Comparison of ENCODE assay signal across 23 cellular contexts in genomic region chr10:11433657-11434056, GRCh38.
"Had no signal": no experiment of that assay in that cellular context is flagged by ENCODE, and none has a peak within 500 bp of the region (broad histone marks: within the 10 kb centered on the region; RNA-seq: fewer than 3 reads in every experiment).

No MANE protein-coding gene starts in this region.

- H3K36me3 ChIP-seq: left ventricle myocardium inferior, prostate gland, right lobe of liver, suprapubic skin, thyroid gland, upper lobe of right lung, vagina had no signal

- H3K27me3 ChIP-seq: hepatocyte, right lobe of liver, thyroid gland, upper lobe of right lung, vagina had no signal

- H3K9me3 ChIP-seq: prostate gland, right lobe of liver, thyroid gland, upper lobe of right lung, vagina had no signal

- H3K27ac ChIP-seq: hepatocyte, left ventricle myocardium inferior, parathyroid adenoma, prostate gland, right lobe of liver, suprapubic skin, thyroid gland, upper lobe of right lung, vagina had no signal

- H3K4me1 ChIP-seq: left ventricle myocardium inferior, parathyroid adenoma, prostate gland, right lobe of liver, suprapubic skin, thyroid gland, upper lobe of right lung had no signal

- H3K9me3 Mint-ChIP-seq: natural killer cell treated with Interleukin-12 subunit alpha and Interleukin-12 subunit beta and Interleukin-15 and Interleukin-18, amount 100 ng/mL, for 72 hours had no signal

- FAIRE-seq: kidney had no signal

- H3K79me2 ChIP-seq: hepatocyte, parathyroid adenoma had no signal

- H3K4me2 ChIP-seq: hepatocyte had no signal

- H3K9ac ChIP-seq: parathyroid adenoma had no signal

- H2AFZ ChIP-seq: hepatocyte, parathyroid adenoma had no signal

- ATAC-seq: left cardiac atrium; natural killer cell treated with Interleukin-12 subunit alpha and Interleukin-12 subunit beta and Interleukin-15 and Interleukin-18, amount 100 ng/mL, for 72 hours; stimulated activated effector memory CD8-positive, alpha-beta T cell treated with anti-CD3 and anti-CD28 coated beads, Interleukin-12 subunit alpha, Interleukin-12 subunit beta, amount 100 ng/mL, for 72 hours; stimulated activated naive CD8-positive, alpha-beta T cell treated with anti-CD3 and anti-CD28 coated beads, Interleukin-15, Interleukin-2, amounts not matched to agents 100 U/mL and 50 U/mL, for 24 hours; upper lobe of right lung had no signal

- H3K27ac Mint-ChIP-seq: natural killer cell treated with Interleukin-12 subunit alpha and Interleukin-12 subunit beta and Interleukin-15 and Interleukin-18, amount 100 ng/mL, for 72 hours; stimulated activated effector memory CD8-positive, alpha-beta T cell treated with anti-CD3 and anti-CD28 coated beads, Interleukin-12 subunit alpha, Interleukin-12 subunit beta, amount 100 ng/mL, for 72 hours had no signal

- H3K4me3 ChIP-seq: hepatocyte, left ventricle myocardium inferior, lung, prostate gland, right lobe of liver, suprapubic skin, thyroid gland, upper lobe of right lung, vagina had no signal

- H3K36me3 Mint-ChIP-seq: natural killer cell treated with Interleukin-12 subunit alpha and Interleukin-12 subunit beta and Interleukin-15 and Interleukin-18, amount 100 ng/mL, for 72 hours; stimulated activated effector memory CD8-positive, alpha-beta T cell treated with anti-CD3 and anti-CD28 coated beads, Interleukin-12 subunit alpha, Interleukin-12 subunit beta, amount 100 ng/mL, for 72 hours had no signal

- H3K4me1 Mint-ChIP-seq: stimulated activated effector memory CD8-positive, alpha-beta T cell treated with anti-CD3 and anti-CD28 coated beads, Interleukin-12 subunit alpha, Interleukin-12 subunit beta, amount 100 ng/mL, for 72 hours had no signal

- DNase-seq: dermis blood vessel endothelial cell; effector CD4-positive, alpha-beta T cell; foreskin melanocyte; kidney; left cardiac atrium; left ventricle myocardium inferior; mesenchymal stem cell; midbrain; retina; stimulated activated CD4-positive, alpha-beta T cell treated with anti-CD3 and anti-CD28 coated beads, Interleukin-4, amount 100 ng/mL, for 1 hour; stimulated activated CD8-positive, alpha-beta memory T cell treated with anti-CD3 and anti-CD28 coated beads, Interleukin-4, amount 100 ng/mL, for 48 hours; stimulated activated naive CD8-positive, alpha-beta T cell treated with anti-CD3 and anti-CD28 coated beads, Interleukin-15, Interleukin-2, amounts not matched to agents 100 U/mL and 50 U/mL, for 24 hours; thyroid gland; upper lobe of right lung had no signal

- H3K4me3 Mint-ChIP-seq: natural killer cell treated with Interleukin-12 subunit alpha and Interleukin-12 subunit beta and Interleukin-15 and Interleukin-18, amount 100 ng/mL, for 72 hours; stimulated activated effector memory CD8-positive, alpha-beta T cell treated with anti-CD3 and anti-CD28 coated beads, Interleukin-12 subunit alpha, Interleukin-12 subunit beta, amount 100 ng/mL, for 72 hours had no signal
